In genomic region chr9:32525506-32525905, GRCh38 we compare ENCODE assay signal across 8 cellular contexts. TPM values are rescaled to one million over a fixed set of nuclear protein-coding genes. Genes with fewer than 3 reads are reported as not detected.
A peak's percentile ranks its signal among the peaks of the same experiment; 100 is the strongest.
DNase-seq lines count a peak whose midpoint lies in the region; ATAC-seq, FAIRE-seq and TF ChIP-seq lines count a peak whose summit lies in the region.

No MANE protein-coding gene starts in this region.

- H3K36me3 ChIP-seq in body of pancreas (replicated peaks in 1 of 2; ENCODE audit: insufficient read depth in 1 of 2, low read depth in 2 of 2) (no peaks in the 10 kb centered on the region), kidney epithelial cell (ENCODE audit: control insufficient read depth, insufficient read depth, low read length) (no peaks in the 10 kb centered on the region), stomach smooth muscle (ENCODE audit: control insufficient read depth in 2 of 2, insufficient read depth in 2 of 2, low read length in 2 of 2) (no peaks in the 10 kb centered on the region)

- H3K9ac ChIP-seq in stomach smooth muscle (ENCODE audit: low read length in 2 of 2), result peak overlapping the region; percentile 87

- H3K4me3 ChIP-seq in body of pancreas, result peak overlapping the region; percentile 13 to 60
- peak overlapping the region; percentile 60 for H3K4me3 ChIP-seq in kidney epithelial cell (ENCODE audit: low read depth, low read length)
- H3K4me3 ChIP-seq in stomach smooth muscle (ENCODE audit: low read length in 2 of 2), result peak overlapping the region; percentile 93 to 98

- ATAC-seq in GM19452 (IDR thresholded peaks at IDR 0.05; ENCODE audit: unreplicated experiment) (peak; percentile 17), body of pancreas (peak; percentile 4)

- no peak for FAIRE-seq in frontal cortex (lab: Jason Lieb, UNC)

- no peaks in the 10 kb centered on the region for H3K9me3 ChIP-seq in body of pancreas
- no peaks in the 10 kb centered on the region for H3K9me3 ChIP-seq in stomach smooth muscle (ENCODE audit: control insufficient read depth in 2 of 2, low read length in 2 of 2)

- TF ChIP-seq POLR2A in body of pancreas (IDR thresholded peaks at IDR 0.05), result no peak

- H3K4me1 ChIP-seq in body of pancreas (peaks cover 43% of the 10 kb centered on the region), stomach smooth muscle (ENCODE audit: control insufficient read depth, insufficient read depth, low read length) (peaks cover 4% of the 10 kb centered on the region)

- no peak for TF ChIP-seq CTCF in body of pancreas (IDR thresholded peaks at IDR 0.05)
- no peak for TF ChIP-seq CTCF in kidney epithelial cell (IDR thresholded peaks at IDR 0.05; ENCODE audit: insufficient read depth, low read length, poor library complexity, severe bottlenecking)

- WGBS in body of pancreas, 2 donors, result 1% methylated on average over 7 of the region's 7 CpGs

- intact Hi-C loops in body of pancreas (cut with DNase I), result no loop called here

- DNase-seq in Ammon's horn (ENCODE audit: low spot score) (peak; percentile 13), LoVo (ENCODE audit: low spot score) (peak; percentile 6), body of pancreas (peak in 1 of 4 donors; percentile 10), kidney epithelial cell (ENCODE audit: low read depth) (no peak), frontal cortex (ENCODE audit: low spot score in 2 of 2) (no peak)
- no peak for DNase-seq in stimulated activated CD4-positive, alpha-beta T cell treated with anti-CD3 and anti-CD28 coated beads, Interleukin-12 subunit alpha, Interleukin-12 subunit beta, amount 100 ng/mL, for 4 hours

- no peaks in the 10 kb centered on the region for H3K27me3 ChIP-seq in body of pancreas
- no peaks in the 10 kb centered on the region for H3K27me3 ChIP-seq in kidney epithelial cell (ENCODE audit: control insufficient read depth, insufficient read depth, low read length)
- H3K27me3 ChIP-seq in stomach smooth muscle (ENCODE audit: control insufficient read depth in 1 of 2, insufficient read depth in 2 of 2, low read length in 2 of 2), result no peaks in the 10 kb centered on the region

- peak overlapping the region; percentile 63 to 92 (median 86) for H3K27ac ChIP-seq in body of pancreas
- peak overlapping the region; percentile 76 for H3K27ac ChIP-seq in stomach smooth muscle (ENCODE audit: low read length)

RNA-seq across cellular contexts. Expression of gene RIGI, which starts 0.5 kb away (rescaled TPM):
- total RNA-seq in body of pancreas (1 to 10 TPM; 2.6 to 6.5 TPM), kidney epithelial cell (17.4 and 18.7 TPM in 2 replicates), frontal cortex (6.9 TPM)

RNA-seq across cellular contexts. Expression of gene SMIM27, which starts 26.6 kb away (rescaled TPM):
- total RNA-seq in body of pancreas (under 1 TPM in 1 of 2 donors, not detected in 1; 0.52 TPM), kidney epithelial cell (4.1 and 5.8 TPM in 2 replicates), frontal cortex (3.3 TPM)

RNA-seq across cellular contexts. Expression of gene TOPORS, which starts 26.9 kb away (rescaled TPM):
- total RNA-seq in body of pancreas (10 to 100 TPM in 1 of 2 donors, 1 to 10 TPM in 1; 9.9 to 12.2 TPM), kidney epithelial cell (15.4 and 17.0 TPM in 2 replicates), frontal cortex (59.1 TPM)

RNA-seq across cellular contexts. Expression of gene NDUFB6, which starts 47.5 kb away (rescaled TPM):
- total RNA-seq in body of pancreas, result 1 to 10 TPM; 6.9 to 7.5 TPM
- total RNA-seq in kidney epithelial cell, result 37.1 and 45.1 TPM in 2 replicates
- 44.8 TPM for total RNA-seq in frontal cortex

Comparison
In these comparisons a context has a peak if more than half of its experiments do, and no peak if none do; other contexts are left out.
1. DNase-seq: peak in Ammon's horn (single experiment) and LoVo (single experiment); none in kidney epithelial cell (single experiment), stimulated activated CD4-positive, alpha-beta T cell treated with anti-CD3 and anti-CD28 coated beads, Interleukin-12 subunit alpha, Interleukin-12 subunit beta, amount 100 ng/mL, for 4 hours (single experiment) and frontal cortex (0 of 2).
2. H3K4me3 ChIP-seq: peak in every context shown above with its lines; median percentile 96 in stomach smooth muscle; 60 in kidney epithelial cell; 36 in body of pancreas.